28 cellular contexts compared by ENCODE assay signal in the genomic region with DNA sequence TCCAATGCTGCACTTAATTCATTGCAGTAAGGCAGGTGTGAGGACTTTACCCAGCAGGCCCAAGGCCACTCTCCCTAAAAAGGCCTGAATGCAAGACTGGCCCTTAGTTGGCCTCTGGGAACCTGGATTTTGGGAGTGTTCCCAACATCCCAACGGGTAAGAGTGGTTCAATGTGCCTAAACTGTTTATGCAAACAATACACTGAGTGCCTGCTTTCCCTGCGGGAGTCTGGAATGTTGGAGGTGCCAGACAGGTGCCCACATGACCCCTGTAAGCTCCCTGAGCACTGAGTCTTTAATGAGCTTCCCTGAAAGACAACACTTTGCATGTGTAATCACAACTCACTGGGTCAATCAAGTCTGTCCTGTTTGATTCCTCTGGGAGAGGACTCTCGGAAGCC. TPM values are rescaled to one million over a fixed set of nuclear protein-coding genes. Genes with fewer than 3 reads are reported as not detected.
A peak's percentile ranks its signal among the peaks of the same experiment; 100 is the strongest.
DNase-seq lines count a peak whose midpoint lies in the region; ATAC-seq, FAIRE-seq and TF ChIP-seq lines count a peak whose summit lies in the region.
"Had no signal": no experiment of that assay in that cellular context is flagged by ENCODE, and none has a peak within 500 bp of the region (broad histone marks: within the 10 kb centered on the region; RNA-seq: fewer than 3 reads in every experiment).

No MANE protein-coding gene starts in this region.

- FAIRE-seq in H54 (lab: Jason Lieb, UNC), result no peak
- FAIRE-seq: G401.6, K562 had no signal

- no peak for TF ChIP-seq EP300 in esophagus muscularis mucosa (IDR thresholded peaks at IDR 0.05)

- H3K4me1 Mint-ChIP-seq in GM23338, result peaks cover 4% of the 10 kb centered on the region; the same call in 2 of the 3 replicates
- H3K4me1 Mint-ChIP-seq: CD4-positive, alpha-beta memory T cell; T-cell had no signal

- TF ChIP-seq POLR2A in H54 (IDR thresholded peaks at IDR 0.05; ENCODE audit: low read depth, low read length) (no peak), esophagus muscularis mucosa (IDR thresholded peaks at IDR 0.05; ENCODE audit: low read depth) (no peak)

- H2AFZ ChIP-seq in GM23338, result no peak overlapping the region
- H2AFZ ChIP-seq: GM23248 had no signal

- H3K18ac ChIP-seq in mesendoderm (ENCODE audit: low read length), result no peak overlapping the region

- no peak overlapping the region for H4K5ac ChIP-seq in mesendoderm (ENCODE audit: low read length)

- H3K4me3 ChIP-seq in GM23338 (no peak overlapping the region), HUES48 (ENCODE audit: low read depth, low read length) (no peak overlapping the region), epithelial cell of esophagus (ENCODE audit: low read length) (no peak overlapping the region), mesendoderm (ENCODE audit: low read length) (no peak overlapping the region), esophagus muscularis mucosa (no peak overlapping the region)
- H3K4me3 ChIP-seq: GM23248, HAP-1, K562, SJSA1 had no signal

- H3K4me2 ChIP-seq in GM23338, result no peak overlapping the region
- no peak overlapping the region for H3K4me2 ChIP-seq in mesendoderm (ENCODE audit: low read length)

- intact Hi-C loops in esophagus muscularis mucosa (cut with DNase I), result no loop called here

- H4K8ac ChIP-seq in mesendoderm (ENCODE audit: low read depth, low read length), result no peak overlapping the region

- H3K27me3 ChIP-seq in GM23338 (ENCODE audit: insufficient read depth) (no peaks in the 10 kb centered on the region), HUES48 (ENCODE audit: control insufficient read depth, insufficient read depth, low read length) (no peaks in the 10 kb centered on the region), mesendoderm (ENCODE audit: insufficient read depth, low read length, poor library complexity) (no peaks in the 10 kb centered on the region), esophagus muscularis mucosa (no peaks in the 10 kb centered on the region)
- H3K27me3 ChIP-seq: SJSA1 had no signal

- WGBS in mesendoderm (ENCODE audit: extremely low coverage, insufficient coverage, low lambda C conversion rate), result no CpG with 5 or more reads among the region's 3 CpGs
- WGBS in esophagus muscularis mucosa, result 84% methylated on average over 3 of the region's 3 CpGs

- TF ChIP-seq CTCF in GM23338 (conservative IDR thresholded peaks at IDR 0.05; ENCODE audit: low read depth in 2 of 2), result no peak
- TF ChIP-seq CTCF in epithelial cell of esophagus (IDR thresholded peaks at IDR 0.05; ENCODE audit: insufficient read depth, low read depth, low read length, missing control alignments), result no peak
- no peak for TF ChIP-seq CTCF in esophagus muscularis mucosa (IDR thresholded peaks at IDR 0.05)

- no peaks in the 10 kb centered on the region for H3K4me1 ChIP-seq in GM23338 (ENCODE audit: insufficient read depth)
- H3K4me1 ChIP-seq in HUES48 (ENCODE audit: control insufficient read depth, insufficient read depth, low read length), result no peaks in the 10 kb centered on the region
- peaks cover 4% of the 10 kb centered on the region for H3K4me1 ChIP-seq in mesendoderm (ENCODE audit: control insufficient read depth, low read depth, low read length)
- peaks cover 5 to 16% (median 8%) of the 10 kb centered on the region in 4 donors for H3K4me1 ChIP-seq in esophagus muscularis mucosa
- H3K4me1 ChIP-seq: HAP-1, SJSA1 had no signal

- peaks cover 40% of the 10 kb centered on the region for H3K36me3 Mint-ChIP-seq in GM23338 (ENCODE audit: low read depth)

- no peak for ATAC-seq in GM23338
- ATAC-seq in GM18870 (IDR thresholded peaks at IDR 0.05; ENCODE audit: unreplicated experiment), result no peak
- ATAC-seq: K562, PC-3, T-cell had no signal

- no peak overlapping the region for H3K4me3 Mint-ChIP-seq in GM23338
- H3K4me3 Mint-ChIP-seq: CD4-positive, alpha-beta memory T cell; T-cell had no signal

- DNase-seq in GM23338 (ENCODE audit: low spot score) (no peak), epithelial cell of esophagus (ENCODE audit: low read depth) (peak; percentile 11), mesendoderm (peak; percentile 84), H54 (ENCODE audit: insufficient read length, low spot score) (no peak), esophagus muscularis mucosa (ENCODE audit: extremely low spot score) (no peak)
- DNase-seq: C1 segment of cervical spinal cord; CD4-positive, alpha-beta memory T cell; COR-L47; DMS53; GM23248; Kasumi-1; NCI-H1092 treated with DMSO at 0.1 percent for 48 hours; NCI-H1436; NCI-H187; NCI-H2171; NCI-H226; NCI-H510A; NCI-H82; NK-92 treated with Interleukin-12 subunit alpha and Interleukin-12 subunit beta, amount 100 ng/mL, for 24 hours; PC-3; Right ventricle myocardium superior; T-cell had no signal

- H3K9me3 Mint-ChIP-seq in GM23338, result no peaks in the 10 kb centered on the region
- H3K9me3 Mint-ChIP-seq: CD4-positive, alpha-beta memory T cell; T-cell had no signal

- H3K23ac ChIP-seq in mesendoderm (ENCODE audit: low read length), result no peak overlapping the region

- H3K27me3 Mint-ChIP-seq in GM23338 (ENCODE audit: insufficient read depth, low read depth, poor library complexity), result peaks cover 2% of the 10 kb centered on the region
- H3K27me3 Mint-ChIP-seq: CD4-positive, alpha-beta memory T cell; T-cell had no signal

- H3K27ac ChIP-seq in GM23338 (ENCODE audit: low read depth) (no peak overlapping the region), HUES48 (ENCODE audit: low read depth, low read length) (peak overlapping the region; percentile 4), mesendoderm (ENCODE audit: low read depth, low read length) (no peak overlapping the region), esophagus muscularis mucosa (replicated peaks in 1 of 4) (no peak overlapping the region)
- H3K27ac ChIP-seq: GM23248, SJSA1 had no signal

- no peaks in the 10 kb centered on the region for H3K9me3 ChIP-seq in HUES48 (ENCODE audit: control insufficient read depth, insufficient read depth, low read length)
- H3K9me3 ChIP-seq in esophagus muscularis mucosa, result no peaks in the 10 kb centered on the region
- H3K9me3 ChIP-seq: HAP-1, SJSA1 had no signal

- H4K20me1 ChIP-seq in GM23338 (replicated peaks; ENCODE audit: insufficient read depth), result 0 out of 2 replicates have a peak, but pooled peaks cover 10% of the 10 kb centered on the region

- no peaks in the 10 kb centered on the region for H3K79me2 ChIP-seq in GM23338 (replicated peaks; ENCODE audit: insufficient read depth)
- H3K79me2 ChIP-seq in mesendoderm (ENCODE audit: control insufficient read depth, insufficient read depth, low read length), result no peaks in the 10 kb centered on the region

- no peak overlapping the region for H3K9ac ChIP-seq in HUES48 (ENCODE audit: low read depth, low read length)
- H3K9ac ChIP-seq in mesendoderm (ENCODE audit: low read length), result no peak overlapping the region
- H3K9ac ChIP-seq: GM23248 had no signal

- H2BK5ac ChIP-seq in mesendoderm (ENCODE audit: low read length), result no peak overlapping the region

- no peak overlapping the region for H3K56ac ChIP-seq in mesendoderm (ENCODE audit: low read length)

- no peak overlapping the region for H3K4ac ChIP-seq in mesendoderm (ENCODE audit: low read depth, low read length)

- H3K79me1 ChIP-seq in mesendoderm (ENCODE audit: low read length), result no peaks in the 10 kb centered on the region

- H3K27ac Mint-ChIP-seq in GM23338, result peak overlapping the region; percentile 77; the same call in 1 of the 2 replicates
- H3K27ac Mint-ChIP-seq: T-cell had no signal

- no peak overlapping the region for H2BK120ac ChIP-seq in mesendoderm (ENCODE audit: low read depth, low read length)

- no peak overlapping the region for H2BK15ac ChIP-seq in mesendoderm (replicated peaks; ENCODE audit: low read depth)

- H2AK5ac ChIP-seq in mesendoderm (ENCODE audit: low read length), result no peak overlapping the region

- H3K36me3 ChIP-seq in GM23338 (ENCODE audit: insufficient read depth) (peaks cover 16% of the 10 kb centered on the region; the same call in 1 of the 2 replicates), HUES48 (ENCODE audit: control insufficient read depth, insufficient read depth, low read length) (peaks cover 44% of the 10 kb centered on the region), mesendoderm (ENCODE audit: control insufficient read depth, insufficient read depth, low read length) (peaks cover 11% of the 10 kb centered on the region), esophagus muscularis mucosa (peaks cover 30 to 44% (median 36%) of the 10 kb centered on the region in 4 donors)

- H3F3A ChIP-seq in GM23338 (replicated peaks; ENCODE audit: low read depth), result no peaks in the 10 kb centered on the region

- no peaks in the 10 kb centered on the region for H3K9me2 ChIP-seq in GM23338 (ENCODE audit: insufficient read depth)

TF ChIP-seq in GM23338, 12 proteins besides CTCF, POLR2A, EP300 and RAD21 (continues in another document):
- no peak for TF ChIP-seq CREB1 (CRISPR knock-in tag; IDR thresholded peaks at IDR 0.05; ENCODE audit: low read depth)

RNA-seq across cellular contexts. Expression of a gene that starts 37.4 kb away (rescaled TPM):
- total RNA-seq in GM23338 (2014; rRNA removed; shearing (Covaris generic)), result 110 and 112 TPM in 2 replicates
- polyA plus RNA-seq in GM23338 (2016; fragmentation: Nextera tagmentation; extraction: Ambion mirVana), result 59.3 and 65.4 TPM in 2 replicates
- polyA plus RNA-seq in mesendoderm (2013, experiment 1 of 2), result 90.6 TPM
- polyA plus RNA-seq in mesendoderm (2013, experiment 2 of 2), result 87.8 TPM
- total RNA-seq in esophagus muscularis mucosa, result 10 to 100 TPM; 25.7 to 42.8 (median 39.1) TPM

RNA-seq across cellular contexts. Expression of a gene that starts 37.8 kb away (rescaled TPM):
- 69.6 and 87.3 TPM in 2 replicates for total RNA-seq in GM23338 (2014; rRNA removed; shearing (Covaris generic))
- 17.9 and 18.2 TPM in 2 replicates for polyA plus RNA-seq in GM23338 (2016; fragmentation: Nextera tagmentation; extraction: Ambion mirVana)
- polyA plus RNA-seq in mesendoderm (2013, experiment 1 of 2), result 11.2 TPM
- 11.9 TPM for polyA plus RNA-seq in mesendoderm (2013, experiment 2 of 2)
- total RNA-seq in esophagus muscularis mucosa, result 10 to 100 TPM in 1 of 4 donors, 1 to 10 TPM in 3; 2.2 to 10.3 (median 4.6) TPM

Comparison
In these comparisons a context has a peak if more than half of its experiments do, and no peak if none do; other contexts are left out.
1. DNase-seq: peak in epithelial cell of esophagus (single experiment) and mesendoderm (single experiment); none in GM23338 (single experiment), H54 (single experiment) and esophagus muscularis mucosa (single experiment).